ENCODE assay signal across 12 cellular contexts in the genomic region with DNA sequence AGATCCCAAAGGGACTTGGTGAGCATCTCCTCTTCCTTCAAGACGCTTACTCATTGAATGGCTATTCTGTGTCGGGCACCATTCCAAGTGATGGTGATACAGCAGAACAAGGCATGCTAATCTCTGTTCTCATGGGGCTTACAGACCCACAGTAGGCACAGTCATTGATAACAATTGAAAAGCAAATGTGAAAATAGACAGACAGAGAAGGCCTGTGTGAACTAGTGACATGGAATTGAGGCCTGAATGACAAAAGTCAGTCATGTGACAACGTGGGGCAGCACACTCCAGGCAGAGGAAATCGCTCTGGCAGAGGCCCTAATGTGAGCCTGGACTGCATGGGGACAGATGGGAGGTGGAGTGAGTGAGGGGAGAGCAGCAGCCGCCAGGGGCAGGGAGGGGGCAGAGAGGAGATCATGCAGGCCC.
DNase-seq lines count a peak whose midpoint lies in the region; ATAC-seq and TF ChIP-seq lines count a peak whose summit lies in the region.
"Had no signal": no experiment of that assay in that cellular context is flagged by ENCODE, and none has a peak within 500 bp of the region (broad histone marks: within the 10 kb centered on the region; RNA-seq: fewer than 3 reads in every experiment).

No MANE protein-coding gene starts in this region.

- H3K27ac ChIP-seq in RWPE2 (ENCODE audit: poor library complexity, severe bottlenecking), result peak overlapping the region; percentile 45
- H3K27ac ChIP-seq: HL-60, right atrium auricular region, stomach had no signal

- no peak overlapping the region for H3K4me3 Mint-ChIP-seq in effector memory CD8-positive, alpha-beta T cell

- H3K9me3 ChIP-seq in RWPE2 (ENCODE audit: severe bottlenecking), result no peaks in the 10 kb centered on the region
- H3K9me3 ChIP-seq: right atrium auricular region, stomach had no signal

- peaks cover 8% of the 10 kb centered on the region in 2 donors for H3K4me1 Mint-ChIP-seq in effector memory CD8-positive, alpha-beta T cell (ENCODE audit: low read depth in 2 of 2)

- H3K36me3 ChIP-seq in RWPE2 (ENCODE audit: low read depth), result no peaks in the 10 kb centered on the region
- H3K36me3 ChIP-seq: right atrium auricular region, stomach had no signal

- TF ChIP-seq CTCF in AG10803 (conservative IDR thresholded peaks at IDR 0.05; ENCODE audit: low read length), result no peak
- no peak for TF ChIP-seq CTCF in RWPE2 (IDR thresholded peaks at IDR 0.05; ENCODE audit: poor library complexity, severe bottlenecking)

- H3K27ac Mint-ChIP-seq in effector memory CD8-positive, alpha-beta T cell, result no peak overlapping the region

- ATAC-seq in RWPE2 (ENCODE audit: low read depth), result peak; percentile 60
- no peak for ATAC-seq in effector memory CD8-positive, alpha-beta T cell (replicated peaks)

- H3K36me3 Mint-ChIP-seq in effector memory CD8-positive, alpha-beta T cell (ENCODE audit: insufficient read depth), result peaks cover 2% of the 10 kb centered on the region

- H3K27me3 ChIP-seq in RWPE2 (ENCODE audit: insufficient read depth, poor library complexity, severe bottlenecking), result peaks cover 15% of the 10 kb centered on the region
- H3K27me3 ChIP-seq: right atrium auricular region had no signal

- H3K4me3 ChIP-seq in AG10803 (ENCODE audit: low read length) (no peak overlapping the region), RWPE2 (ENCODE audit: severe bottlenecking) (no peak overlapping the region)
- H3K4me3 ChIP-seq: right atrium auricular region, stomach had no signal

- no peaks in the 10 kb centered on the region for H3K9me3 Mint-ChIP-seq in effector memory CD8-positive, alpha-beta T cell

- H3K4me1 ChIP-seq in RWPE2 (ENCODE audit: insufficient read depth, poor library complexity, severe bottlenecking), result peaks cover 10% of the 10 kb centered on the region

- DNase-seq in AG10803 (ENCODE audit: low read depth), result peak; percentile 42
- DNase-seq in HT1080 (ENCODE audit: low read depth), result peak; percentile 80
- DNase-seq in RWPE2 (ENCODE audit: low spot score), result no peak
- DNase-seq in fibroblast of gingiva (ENCODE audit: low read depth), result peak; percentile 7
- no peak for DNase-seq in effector memory CD8-positive, alpha-beta T cell
- no peak for DNase-seq in NCI-H510A (lab: John Stamatoyannopoulos, UW)
- DNase-seq in activated CD4-positive, alpha-beta T cell treated with anti-CD3 and anti-CD28 coated beads, Interleukin-2, amount 50 U/mL, for 1 hour, result no peak
- no peak for DNase-seq in activated T-cell treated with anti-CD3 and anti-CD28 coated beads for 4 hours
- DNase-seq: stomach, SW 1271 had no signal

- peaks cover 71 to 89% of the 10 kb centered on the region in 2 donors for H3K27me3 Mint-ChIP-seq in effector memory CD8-positive, alpha-beta T cell

Comparison
In these comparisons a context has a peak if more than half of its experiments do, and no peak if none do; other contexts are left out.
1. DNase-seq: peak in AG10803 (single experiment), HT1080 (single experiment) and fibroblast of gingiva (single experiment); none in RWPE2 (single experiment), effector memory CD8-positive, alpha-beta T cell (0 of 3), NCI-H510A (single experiment), activated CD4-positive, alpha-beta T cell treated with anti-CD3 and anti-CD28 coated beads, Interleukin-2, amount 50 U/mL, for 1 hour (single experiment) and activated T-cell treated with anti-CD3 and anti-CD28 coated beads for 4 hours (single experiment).